8 cellular contexts compared by ENCODE assay signal in the genomic region with DNA sequence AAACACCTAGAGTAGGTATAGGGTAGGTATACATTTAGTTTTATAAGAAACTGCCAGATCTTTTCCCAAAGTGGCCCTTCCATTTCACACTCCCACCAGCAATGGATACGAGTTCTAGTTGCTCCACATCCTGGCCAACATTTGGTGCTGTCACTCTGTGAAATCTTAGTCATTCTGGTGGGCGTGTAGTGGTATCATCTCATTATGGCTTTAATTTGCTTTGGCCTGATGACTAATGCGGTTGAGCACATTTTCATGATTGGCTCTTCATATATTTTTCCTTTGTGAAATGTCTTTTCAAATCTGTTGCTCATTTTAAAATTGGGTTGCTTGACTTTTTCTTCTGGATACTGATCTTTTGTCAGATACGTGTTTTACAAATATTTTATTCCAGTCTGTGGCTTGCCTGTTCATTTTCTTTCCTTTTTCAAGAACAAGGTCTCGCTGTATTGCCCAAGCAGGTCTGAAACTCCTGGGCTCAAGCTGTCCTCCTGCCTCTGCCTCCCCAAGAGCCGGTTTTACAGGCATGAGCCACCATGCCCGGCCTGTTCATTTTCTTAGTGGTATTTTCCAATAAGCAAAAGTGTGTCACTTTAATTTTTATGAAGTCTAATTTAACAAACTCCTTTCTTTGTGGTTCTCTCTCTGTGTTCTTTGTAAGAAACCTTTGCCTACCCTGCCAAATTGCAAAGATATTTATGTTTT.
DNase-seq lines count a peak whose midpoint lies in the region; ATAC-seq, FAIRE-seq and TF ChIP-seq lines count a peak whose summit lies in the region.

No MANE protein-coding gene starts in this region.

- peak; percentile 86 for DNase-seq in HCEC 1CT
- peak; percentile 62 to 77 for DNase-seq in SJSA1 (ENCODE audit: low read depth in 1 of 2, low spot score in 2 of 2)
- peak in 4 of 10 donors; percentile 6 to 33 (median 28) for DNase-seq in dorsolateral prefrontal cortex
- DNase-seq in spleen, result peak; percentile 43
- DNase-seq in esophagus muscularis mucosa (ENCODE audit: extremely low spot score), result no peak
- no peak for DNase-seq in frontal cortex (ENCODE audit: low spot score in 2 of 2)

- ATAC-seq in GM18502 (IDR thresholded peaks at IDR 0.05; ENCODE audit: poor library complexity, unreplicated experiment) (no peak), HG02623 (IDR thresholded peaks at IDR 0.05; ENCODE audit: unreplicated experiment) (no peak)

- no peak for FAIRE-seq in frontal cortex (lab: Jason Lieb, UNC)

- H3K4me3 ChIP-seq in SJSA1, result no peak overlapping the region
- H3K4me3 ChIP-seq in dorsolateral prefrontal cortex, result no peak overlapping the region
- H3K4me3 ChIP-seq in spleen, result no peak overlapping the region
- H3K4me3 ChIP-seq in esophagus muscularis mucosa, result no peak overlapping the region

- 73 to 81% (median 75%) methylated on average over 7 of the region's 7 CpGs for WGBS in spleen, 5 donors
- WGBS in esophagus muscularis mucosa, result 85% methylated on average over 7 of the region's 7 CpGs

- no peak for TF ChIP-seq CTCF in dorsolateral prefrontal cortex (IDR thresholded peaks at IDR 0.05 in 54 of 56, conservative IDR thresholded peaks at IDR 0.05 in 2 of 56; ENCODE audit: low read depth in 1 of 56, partially characterized antibody in 56 of 56)
- TF ChIP-seq CTCF in spleen (IDR thresholded peaks at IDR 0.05 in 8 of 11, conservative IDR thresholded peaks at IDR 0.05 in 3 of 11), result no peak
- TF ChIP-seq CTCF in esophagus muscularis mucosa (IDR thresholded peaks at IDR 0.05), result no peak

- TF ChIP-seq EP300 in esophagus muscularis mucosa (IDR thresholded peaks at IDR 0.05), result no peak

- H3K9me3 ChIP-seq in SJSA1 (replicated peaks) (peaks cover 4% of the 10 kb centered on the region), spleen (peaks cover 0 to 12% (median 8%) of the 10 kb centered on the region in 8 donors), esophagus muscularis mucosa (peaks cover 0 to 9% (median 0%) of the 10 kb centered on the region in 4 donors)

- no peaks in the 10 kb centered on the region for H3K27me3 ChIP-seq in SJSA1 (replicated peaks)
- H3K27me3 ChIP-seq in dorsolateral prefrontal cortex, result no peaks in the 10 kb centered on the region
- H3K27me3 ChIP-seq in spleen (replicated peaks in 1 of 7), result no peaks in the 10 kb centered on the region
- no peaks in the 10 kb centered on the region for H3K27me3 ChIP-seq in esophagus muscularis mucosa

- H3K4me1 ChIP-seq in SJSA1 (replicated peaks) (peaks cover 27% of the 10 kb centered on the region), spleen (peaks cover 27 to 62% (median 44%) of the 10 kb centered on the region in 6 donors), esophagus muscularis mucosa (peaks cover 11 to 44% (median 21%) of the 10 kb centered on the region in 4 donors)

- H3K27ac ChIP-seq in SJSA1 (peak overlapping the region; percentile 37), dorsolateral prefrontal cortex (peak overlapping the region in 33 of 59 donors; percentile 1 to 76 (median 33)), spleen (peak overlapping the region; percentile 16 to 88 (median 82)), esophagus muscularis mucosa (replicated peaks in 1 of 4) (peak overlapping the region in 2 of 4 donors; percentile 13 to 43)

- no peak for TF ChIP-seq POLR2A in spleen (IDR thresholded peaks at IDR 0.05)
- TF ChIP-seq POLR2A in esophagus muscularis mucosa (IDR thresholded peaks at IDR 0.05; ENCODE audit: low read depth), result no peak

- intact Hi-C loops in dorsolateral prefrontal cortex (cut with DNase I) (no loop called here), spleen (cut with DNase I; ENCODE audit: low total_unique reads) (loop anchor here (5.0 kb wide), 1 partner anchor 159 kb away; no protein-coding TSS in a partner anchor), esophagus muscularis mucosa (cut with DNase I) (loop anchor here (5.0 kb wide), 2 partner anchors 34 to 94 kb away; no protein-coding TSS in a partner anchor)

- H3K36me3 ChIP-seq in SJSA1, result peaks cover 13% of the 10 kb centered on the region
- no peaks in the 10 kb centered on the region for H3K36me3 ChIP-seq in spleen
- no peaks in the 10 kb centered on the region for H3K36me3 ChIP-seq in esophagus muscularis mucosa

Comparison
In these comparisons a context has a peak if more than half of its experiments do, and no peak if none do; other contexts are left out.
1. DNase-seq: peak in HCEC 1CT (single experiment), SJSA1 (2 of 2) and spleen (single experiment); none in esophagus muscularis mucosa (single experiment) and frontal cortex (0 of 2).
2. intact Hi-C loops: an anchor here in spleen (5.0 kb wide) and esophagus muscularis mucosa (5.0 kb wide); none called in dorsolateral prefrontal cortex.